Comparison of ENCODE assay signal across 1 cellular context in the genomic region with DNA sequence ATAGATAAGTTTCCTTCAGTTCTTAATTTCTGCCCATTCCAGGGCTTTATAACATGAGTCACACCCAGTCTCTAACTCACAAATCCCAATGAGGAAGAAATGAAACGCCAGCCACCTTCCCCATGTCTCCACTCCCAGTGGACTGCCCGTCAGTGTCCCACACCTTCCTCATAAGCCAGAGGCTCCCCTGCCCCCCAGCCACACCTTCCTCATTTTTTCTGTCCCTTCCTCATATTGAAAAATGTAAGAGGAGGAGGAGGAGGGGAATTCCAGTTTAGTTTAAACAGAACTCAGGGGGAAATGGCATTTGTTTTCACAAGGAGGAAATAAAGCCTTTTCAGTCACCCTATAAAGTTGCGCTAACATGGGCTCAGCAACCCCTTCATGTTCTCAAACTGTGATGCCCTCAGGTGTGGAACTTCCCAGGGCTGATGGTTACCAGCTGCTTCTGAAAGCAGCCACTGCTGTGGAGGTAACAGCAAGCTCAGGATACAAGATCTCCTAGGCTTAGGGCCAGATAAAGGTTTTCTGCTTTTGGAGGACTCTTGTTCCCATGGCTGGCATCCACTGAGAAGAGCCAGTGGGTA.
TF ChIP-seq lines count a peak whose summit lies in the region.

No MANE protein-coding gene starts in this region.

TF ChIP-seq in GM23338, 12 proteins besides CTCF, POLR2A, EP300 and RAD21 (continued from another document):
- TF ChIP-seq REST (IDR thresholded peaks at IDR 0.05; ENCODE audit: unreplicated experiment): no peak
- TF ChIP-seq, protein P1, sequence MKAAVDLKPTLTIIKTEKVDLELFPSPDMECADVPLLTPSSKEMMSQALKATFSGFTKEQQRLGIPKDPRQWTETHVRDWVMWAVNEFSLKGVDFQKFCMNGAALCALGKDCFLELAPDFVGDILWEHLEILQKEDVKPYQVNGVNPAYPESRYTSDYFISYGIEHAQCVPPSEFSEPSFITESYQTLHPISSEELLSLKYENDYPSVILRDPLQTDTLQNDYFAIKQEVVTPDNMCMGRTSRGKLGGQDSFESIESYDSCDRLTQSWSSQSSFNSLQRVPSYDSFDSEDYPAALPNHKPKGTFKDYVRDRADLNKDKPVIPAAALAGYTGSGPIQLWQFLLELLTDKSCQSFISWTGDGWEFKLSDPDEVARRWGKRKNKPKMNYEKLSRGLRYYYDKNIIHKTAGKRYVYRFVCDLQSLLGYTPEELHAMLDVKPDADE (IDR thresholded peaks at IDR 0.05): no peak
- TF ChIP-seq, protein P2, sequence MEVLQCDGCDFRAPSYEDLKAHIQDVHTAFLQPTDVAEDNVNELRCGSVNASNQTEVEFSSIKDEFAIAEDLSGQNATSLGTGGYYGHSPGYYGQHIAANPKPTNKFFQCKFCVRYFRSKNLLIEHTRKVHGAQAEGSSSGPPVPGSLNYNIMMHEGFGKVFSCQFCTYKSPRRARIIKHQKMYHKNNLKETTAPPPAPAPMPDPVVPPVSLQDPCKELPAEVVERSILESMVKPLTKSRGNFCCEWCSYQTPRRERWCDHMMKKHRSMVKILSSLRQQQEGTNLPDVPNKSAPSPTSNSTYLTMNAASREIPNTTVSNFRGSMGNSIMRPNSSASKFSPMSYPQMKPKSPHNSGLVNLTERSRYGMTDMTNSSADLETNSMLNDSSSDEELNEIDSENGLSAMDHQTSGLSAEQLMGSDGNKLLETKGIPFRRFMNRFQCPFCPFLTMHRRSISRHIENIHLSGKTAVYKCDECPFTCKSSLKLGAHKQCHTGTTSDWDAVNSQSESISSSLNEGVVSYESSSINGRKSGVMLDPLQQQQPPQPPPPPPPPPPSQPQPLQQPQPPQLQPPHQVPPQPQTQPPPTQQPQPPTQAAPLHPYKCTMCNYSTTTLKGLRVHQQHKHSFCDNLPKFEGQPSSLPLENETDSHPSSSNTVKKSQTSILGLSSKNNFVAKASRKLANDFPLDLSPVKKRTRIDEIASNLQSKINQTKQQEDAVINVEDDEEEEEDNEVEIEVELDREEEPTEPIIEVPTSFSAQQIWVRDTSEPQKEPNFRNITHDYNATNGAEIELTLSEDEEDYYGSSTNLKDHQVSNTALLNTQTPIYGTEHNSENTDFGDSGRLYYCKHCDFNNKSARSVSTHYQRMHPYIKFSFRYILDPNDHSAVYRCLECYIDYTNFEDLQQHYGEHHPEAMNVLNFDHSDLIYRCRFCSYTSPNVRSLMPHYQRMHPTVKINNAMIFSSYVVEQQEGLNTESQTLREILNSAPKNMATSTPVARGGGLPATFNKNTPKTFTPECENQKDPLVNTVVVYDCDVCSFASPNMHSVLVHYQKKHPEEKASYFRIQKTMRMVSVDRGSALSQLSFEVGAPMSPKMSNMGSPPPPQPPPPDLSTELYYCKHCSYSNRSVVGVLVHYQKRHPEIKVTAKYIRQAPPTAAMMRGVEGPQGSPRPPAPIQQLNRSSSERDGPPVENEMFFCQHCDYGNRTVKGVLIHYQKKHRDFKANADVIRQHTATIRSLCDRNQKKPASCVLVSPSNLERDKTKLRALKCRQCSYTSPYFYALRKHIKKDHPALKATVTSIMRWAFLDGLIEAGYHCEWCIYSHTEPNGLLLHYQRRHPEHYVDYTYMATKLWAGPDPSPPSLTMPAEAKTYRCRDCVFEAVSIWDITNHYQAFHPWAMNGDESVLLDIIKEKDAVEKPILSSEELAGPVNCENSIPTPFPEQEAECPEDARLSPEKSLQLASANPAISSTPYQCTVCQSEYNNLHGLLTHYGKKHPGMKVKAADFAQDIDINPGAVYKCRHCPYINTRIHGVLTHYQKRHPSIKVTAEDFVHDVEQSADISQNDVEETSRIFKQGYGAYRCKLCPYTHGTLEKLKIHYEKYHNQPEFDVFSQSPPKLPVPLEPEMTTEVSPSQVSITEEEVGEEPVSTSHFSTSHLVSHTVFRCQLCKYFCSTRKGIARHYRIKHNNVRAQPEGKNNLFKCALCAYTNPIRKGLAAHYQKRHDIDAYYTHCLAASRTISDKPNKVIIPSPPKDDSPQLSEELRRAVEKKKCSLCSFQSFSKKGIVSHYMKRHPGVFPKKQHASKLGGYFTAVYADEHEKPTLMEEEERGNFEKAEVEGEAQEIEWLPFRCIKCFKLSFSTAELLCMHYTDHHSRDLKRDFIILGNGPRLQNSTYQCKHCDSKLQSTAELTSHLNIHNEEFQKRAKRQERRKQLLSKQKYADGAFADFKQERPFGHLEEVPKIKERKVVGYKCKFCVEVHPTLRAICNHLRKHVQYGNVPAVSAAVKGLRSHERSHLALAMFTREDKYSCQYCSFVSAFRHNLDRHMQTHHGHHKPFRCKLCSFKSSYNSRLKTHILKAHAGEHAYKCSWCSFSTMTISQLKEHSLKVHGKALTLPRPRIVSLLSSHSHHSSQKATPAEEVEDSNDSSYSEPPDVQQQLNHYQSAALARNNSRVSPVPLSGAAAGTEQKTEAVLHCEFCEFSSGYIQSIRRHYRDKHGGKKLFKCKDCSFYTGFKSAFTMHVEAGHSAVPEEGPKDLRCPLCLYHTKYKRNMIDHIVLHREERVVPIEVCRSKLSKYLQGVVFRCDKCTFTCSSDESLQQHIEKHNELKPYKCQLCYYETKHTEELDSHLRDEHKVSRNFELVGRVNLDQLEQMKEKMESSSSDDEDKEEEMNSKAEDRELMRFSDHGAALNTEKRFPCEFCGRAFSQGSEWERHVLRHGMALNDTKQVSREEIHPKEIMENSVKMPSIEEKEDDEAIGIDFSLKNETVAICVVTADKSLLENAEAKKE (CRISPR knock-in tag; IDR thresholded peaks at IDR 0.05): no peak
TF ChIP-seq in GM23338: peak in this region for 0.
